ENCODE assay signal across 1 cellular context in genomic region chr2:234681206-234681605, GRCh38.
TF ChIP-seq lines count a peak whose summit lies in the region.

No MANE protein-coding gene starts in this region.

TF ChIP-seq in IMR-90, 13 proteins besides CTCF, POLR2A, EP300 and RAD21 (continued from another document):
- TF ChIP-seq ELK1 (IDR thresholded peaks at IDR 0.05; ENCODE audit: borderline replicate concordance, low read depth, low read length), result no peak
- no peak for TF ChIP-seq MXI1 (IDR thresholded peaks at IDR 0.05; ENCODE audit: borderline replicate concordance, low read depth, low read length)
TF ChIP-seq in IMR-90: peak in this region for 0.
